Comparison of ENCODE assay signal across 8 cellular contexts in the genomic region with DNA sequence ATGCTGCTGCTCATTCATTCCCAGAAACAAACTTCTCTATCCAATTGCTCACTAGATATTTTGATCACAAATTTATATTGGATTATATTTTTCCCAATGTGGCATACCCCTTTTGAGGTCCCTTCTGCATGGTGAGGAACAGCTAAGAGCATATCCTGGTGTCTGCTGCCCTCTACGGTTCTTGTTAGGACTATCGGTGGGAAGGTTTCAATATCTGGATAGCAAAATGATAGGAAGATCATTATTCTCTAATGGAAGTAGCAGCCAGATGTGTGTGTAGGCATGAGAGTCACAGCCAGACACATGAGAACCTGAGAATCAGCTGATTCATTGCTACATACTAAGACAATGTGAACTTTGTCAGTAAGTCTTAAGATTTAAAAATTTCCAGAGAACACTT.
DNase-seq lines count a peak whose midpoint lies in the region; ATAC-seq, FAIRE-seq and TF ChIP-seq lines count a peak whose summit lies in the region.

No MANE protein-coding gene starts in this region.

- H2BK120ac ChIP-seq in H1 (replicated peaks; ENCODE audit: low read depth, low read length) = no peak overlapping the region

- POLR2A ChIA-PET in H1 (lab: Charles Lee; ENCODE audit: partially characterized antibody) = no interaction called here

- no peaks in the 10 kb centered on the region for H3K9me3 ChIP-seq in H1 (ENCODE audit: insufficient read depth in 2 of 2, low read depth in 1 of 2, low read length in 1 of 2)

- H3K23ac ChIP-seq in H1 (ENCODE audit: insufficient read length) = no peak overlapping the region

- intact Hi-C loops in left cardiac atrium (cut with DNase I) = no loop called here

- TF ChIP-seq CTCF in H1 (IDR thresholded peaks at IDR 0.05; ENCODE audit: control extremely low read depth in 1 of 3, insufficient read depth in 1 of 3, low read depth in 1 of 3, low read length in 3 of 3) = peak; percentile 28 to 67 (median 59)

- TF ChIP-seq POLR2A in H1 (IDR thresholded peaks at IDR 0.05; ENCODE audit: control extremely low read depth in 1 of 2, low read depth in 2 of 2, low read length in 2 of 2) = no peak

- H3K27me3 ChIP-seq in H1 (replicated peaks in 1 of 4; ENCODE audit: control insufficient read depth in 3 of 4, extremely low read depth in 1 of 4, insufficient read depth in 3 of 4, low read length in 3 of 4) = no peaks in the 10 kb centered on the region

- no peak overlapping the region for H2BK12ac ChIP-seq in H1 (ENCODE audit: low read depth, low read length)

- H3K79me2 ChIP-seq in H1 (ENCODE audit: control insufficient read depth in 1 of 2, insufficient read depth in 2 of 2, low read length in 2 of 2) = no peaks in the 10 kb centered on the region

- H2AFZ ChIP-seq in H1 (ENCODE audit: low read length) = 0 out of 2 replicates have a peak overlapping the region, but pooled peaks have one; percentile 4

- no peaks in the 10 kb centered on the region for H3K36me3 ChIP-seq in H1 (ENCODE audit: control insufficient read depth in 2 of 4, insufficient read depth in 4 of 4, low read length in 3 of 4)

- no peak overlapping the region for H4K91ac ChIP-seq in H1 (replicated peaks; ENCODE audit: insufficient read length, low read length)

- ATAC-seq in GM21786 (IDR thresholded peaks at IDR 0.05; ENCODE audit: unreplicated experiment) = no peak
- ATAC-seq in HG03520 (IDR thresholded peaks at IDR 0.05; ENCODE audit: unreplicated experiment) = no peak
- ATAC-seq in left cardiac atrium = no peak

- no peak overlapping the region for H3K4me2 ChIP-seq in H1 (ENCODE audit: insufficient read depth in 1 of 2, low read depth in 2 of 2, low read length in 2 of 2)

- no peak overlapping the region for H2AK5ac ChIP-seq in H1 (ENCODE audit: low read depth, low read length)

- H3K4ac ChIP-seq in H1 (replicated peaks; ENCODE audit: insufficient read length, low read depth, low read length) = no peak overlapping the region

- DNase-seq in NCI-H2171 treated with DMSO at 0.1 percent for 48 hours (lab: John Stamatoyannopoulos, UW) (peak; percentile 29), NCI-H2171 (lab: John Stamatoyannopoulos, UW) (no peak), NCI-H2227 (lab: John Stamatoyannopoulos, UW; ENCODE audit: unreplicated experiment) (peak; percentile 3), H1 (ENCODE audit: low read depth in 1 of 2, low spot score in 2 of 2) (no peak), pons (ENCODE audit: low spot score) (peak; percentile 40), left cardiac atrium (no peak)

- no peak for TF ChIP-seq EP300 in H1 (IDR thresholded peaks at IDR 0.05; ENCODE audit: borderline replicate concordance in 1 of 2, low read depth in 2 of 2, low read length in 2 of 2)

- H2BK15ac ChIP-seq in H1 (ENCODE audit: low read length) = no peak overlapping the region

- no peak overlapping the region for H3K56ac ChIP-seq in H1 (replicated peaks; ENCODE audit: insufficient read length, low read depth, low read length)

- H2BK5ac ChIP-seq in H1 (ENCODE audit: low read depth, low read length) = no peak overlapping the region

- no peak overlapping the region for H3K27ac ChIP-seq in H1 (ENCODE audit: low read depth, low read length)

- no peak overlapping the region for H3K18ac ChIP-seq in H1 (ENCODE audit: extremely low read depth, low read length)

- no peaks in the 10 kb centered on the region for H3K79me1 ChIP-seq in H1 (ENCODE audit: low read depth, low read length)

- peak; percentile 63 for FAIRE-seq in H1 (lab: Jason Lieb, UNC)

- H3K4me1 ChIP-seq in H1 (replicated peaks in 1 of 4; ENCODE audit: control insufficient read depth in 3 of 4, insufficient read depth in 4 of 4, low read length in 3 of 4) = peaks cover 0 to 5% (median 0%) of the 10 kb centered on the region in 4 experiments; a peak in 1 of 7 replicates

- H2BK20ac ChIP-seq in H1 (ENCODE audit: low read length) = no peak overlapping the region

- no peaks in the 10 kb centered on the region for H3K23me2 ChIP-seq in H1 (ENCODE audit: low read depth, low read length)

- peak; percentile 89 to 91 for TF ChIP-seq RAD21 in H1 (IDR thresholded peaks at IDR 0.05 in 1 of 2, conservative IDR thresholded peaks at IDR 0.05 in 1 of 2; ENCODE audit: low read depth in 2 of 2, low read length in 2 of 2)

- no peak overlapping the region for H4K8ac ChIP-seq in H1 (ENCODE audit: extremely low read depth, insufficient read depth, low read length)

- no peak overlapping the region for H3K9ac ChIP-seq in H1 (replicated peaks in 1 of 4; ENCODE audit: extremely low read depth in 1 of 4, low read depth in 3 of 4, low read length in 3 of 4)

- WGBS in H1 (ENCODE audit: extremely low coverage in 1 of 2, insufficient coverage in 1 of 2, insufficient read length in 1 of 2, insufficient replicate concordance in 2 of 2, low coverage in 1 of 2, low lambda C conversion rate in 2 of 2, missing lambda C conversion rate in 1 of 2), 2 experiments = 65% methylated on average over 2 of the region's 2 CpGs; no CpG with 5 or more reads in 1 of the 2 experiments

- no peak overlapping the region for H3K14ac ChIP-seq in H1 (ENCODE audit: insufficient read length)

- CTCF ChIA-PET in H1 (lab: Charles Lee; ENCODE audit: partially characterized antibody) = interaction anchor here (0.6 to 1.7 kb wide), 15 partner anchors 10 to 941 kb away, joined by 3 to 6 read pairs (median 3); no protein-coding TSS in a partner anchor

- no peak overlapping the region for H3K4me3 ChIP-seq in H1 (ENCODE audit: extremely low read depth in 1 of 4, insufficient read depth in 2 of 4, low read depth in 3 of 4, low read length in 4 of 4)

- H4K20me1 ChIP-seq in H1 (replicated peaks in 1 of 2; ENCODE audit: control insufficient read depth in 1 of 2, insufficient read depth in 2 of 2, low read length in 2 of 2) = no peaks in the 10 kb centered on the region

- H4K5ac ChIP-seq in H1 (ENCODE audit: insufficient read length, low read depth, low read length) = no peak overlapping the region

TF ChIP-seq in H1, 55 proteins besides CTCF, POLR2A, EP300 and RAD21:
- TF ChIP-seq, protein P1, sequence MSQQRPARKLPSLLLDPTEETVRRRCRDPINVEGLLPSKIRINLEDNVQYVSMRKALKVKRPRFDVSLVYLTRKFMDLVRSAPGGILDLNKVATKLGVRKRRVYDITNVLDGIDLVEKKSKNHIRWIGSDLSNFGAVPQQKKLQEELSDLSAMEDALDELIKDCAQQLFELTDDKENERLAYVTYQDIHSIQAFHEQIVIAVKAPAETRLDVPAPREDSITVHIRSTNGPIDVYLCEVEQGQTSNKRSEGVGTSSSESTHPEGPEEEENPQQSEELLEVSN (IDR thresholded peaks at IDR 0.05) = no peak
- no peak for TF ChIP-seq KDM5A (IDR thresholded peaks at IDR 0.05; ENCODE audit: low read length)
- TF ChIP-seq TEAD4 (IDR thresholded peaks at IDR 0.05; ENCODE audit: low read depth, low read length) = no peak
- TF ChIP-seq NANOG (IDR thresholded peaks at IDR 0.05; ENCODE audit: insufficient read depth, low read depth, low read length, poor library complexity, severe bottlenecking) = no peak
- TF ChIP-seq NRF1 (IDR thresholded peaks at IDR 0.05; ENCODE audit: low read depth, low read length) = no peak
- no peak for TF ChIP-seq CHD2 (IDR thresholded peaks at IDR 0.05; ENCODE audit: low read length)
- no peak for TF ChIP-seq BACH1 (IDR thresholded peaks at IDR 0.05; ENCODE audit: low read length)
- no peak for TF ChIP-seq MAFK (IDR thresholded peaks at IDR 0.05; ENCODE audit: low read depth, low read length)
- TF ChIP-seq, protein P2, sequence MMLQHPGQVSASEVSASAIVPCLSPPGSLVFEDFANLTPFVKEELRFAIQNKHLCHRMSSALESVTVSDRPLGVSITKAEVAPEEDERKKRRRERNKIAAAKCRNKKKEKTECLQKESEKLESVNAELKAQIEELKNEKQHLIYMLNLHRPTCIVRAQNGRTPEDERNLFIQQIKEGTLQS (IDR thresholded peaks at IDR 0.05; ENCODE audit: insufficient read depth, low read depth, low read length) = no peak
- no peak for TF ChIP-seq CBX8 (IDR thresholded peaks at IDR 0.05; ENCODE audit: borderline replicate concordance, low read depth, low read length)
- no peak for TF ChIP-seq SUZ12 (IDR thresholded peaks at IDR 0.05; ENCODE audit: low read length)
- no peak for TF ChIP-seq CEBPB (IDR thresholded peaks at IDR 0.05; ENCODE audit: low read depth, low read length)
- no peak for TF ChIP-seq SP4 (IDR thresholded peaks at IDR 0.05; ENCODE audit: low read length)
- TF ChIP-seq PHF8 (conservative IDR thresholded peaks at IDR 0.05; ENCODE audit: low read depth, low read length) = no peak
- TF ChIP-seq BRCA1 (IDR thresholded peaks at IDR 0.05; ENCODE audit: low read depth, low read length) = no peak
- no peak for TF ChIP-seq CREB1 (IDR thresholded peaks at IDR 0.05)

Comparison
In these comparisons a context has a peak if more than half of its experiments do, and no peak if none do; other contexts are left out.
1. DNase-seq: peak in NCI-H2171 treated with DMSO at 0.1 percent for 48 hours (single experiment), NCI-H2227 (single experiment) and pons (single experiment); none in NCI-H2171 (single experiment), H1 (0 of 2) and left cardiac atrium (single experiment).